1 cellular context compared by ENCODE assay signal in genomic region chr2:25543939-25544338, GRCh38.
TF ChIP-seq lines count a peak whose summit lies in the region.

No MANE protein-coding gene starts in this region.

TF ChIP-seq in HepG2, 621 proteins besides CTCF, POLR2A, EP300 and RAD21:
- no peak for TF ChIP-seq ZNF574 (CRISPR knock-in tag; IDR thresholded peaks at IDR 0.05)
- no peak for TF ChIP-seq ELK4 (CRISPR knock-in tag; IDR thresholded peaks at IDR 0.05; ENCODE audit: borderline replicate concordance)
- TF ChIP-seq ZNF160 (CRISPR knock-in tag; IDR thresholded peaks at IDR 0.05): no peak
- TF ChIP-seq ZNF672 (CRISPR knock-in tag; IDR thresholded peaks at IDR 0.05): no peak
- TF ChIP-seq NONO (IDR thresholded peaks at IDR 0.05): no peak
- TF ChIP-seq NONO (CRISPR knock-in tag; conservative IDR thresholded peaks at IDR 0.05): no peak
- no peak for TF ChIP-seq THYN1 (CRISPR knock-in tag; IDR thresholded peaks at IDR 0.05; ENCODE audit: borderline replicate concordance, low read depth)
- no peak for TF ChIP-seq ZNF350 (CRISPR knock-in tag; IDR thresholded peaks at IDR 0.05; ENCODE audit: borderline replicate concordance, low read depth)
- TF ChIP-seq NPAS2 (CRISPR knock-in tag; IDR thresholded peaks at IDR 0.05; ENCODE audit: borderline replicate concordance): no peak
- no peak for TF ChIP-seq BRF2 (CRISPR knock-in tag; IDR thresholded peaks at IDR 0.05)
- no peak for TF ChIP-seq ZNF564 (CRISPR knock-in tag; IDR thresholded peaks at IDR 0.05)
- no peak for TF ChIP-seq ETV6 (CRISPR knock-in tag; conservative IDR thresholded peaks at IDR 0.05)
